In genomic region chr20:3794701-3795420, GRCh38 we compare ENCODE assay signal across 8 cellular contexts. TPM values are rescaled to one million over a fixed set of nuclear protein-coding genes. Genes with fewer than 3 reads are reported as not detected.
DNase-seq lines count a peak whose midpoint lies in the region; ATAC-seq and TF ChIP-seq lines count a peak whose summit lies in the region.

No MANE protein-coding gene starts in this region.

- peak overlapping the region in 6 of 7 donors; percentile 73 to 97 (median 92) for H3K27ac Mint-ChIP-seq in CD14-positive monocyte
- no peak overlapping the region for H3K27ac Mint-ChIP-seq in endothelial cell (ENCODE audit: unreplicated experiment)

- H3K36me3 ChIP-seq in OCI-LY7 (ENCODE audit: insufficient read depth, low read length) = peaks cover 19% of the 10 kb centered on the region; the same call in 1 of the 2 replicates
- no peaks in the 10 kb centered on the region for H3K36me3 ChIP-seq in parathyroid adenoma (ENCODE audit: control insufficient read depth, insufficient read depth, low read length)

- BruUV-seq in OCI-LY7 (replicated peaks; lab: Mats Ljungman, UMichigan) = no TSS peak

- no peak overlapping the region for H3K9ac ChIP-seq in parathyroid adenoma

- in situ Hi-C loops in GM13976 (cut with MboI; ENCODE audit: low sequenced_read_pairs, unreplicated experiment) = no loop called here

- CTCF ChIA-PET in OCI-LY7 (lab: Charles Lee; ENCODE audit: unreplicated experiment) = interaction anchor here (2.2 kb wide), 1 partner anchor 24 kb away, joined by 9 read pairs; no protein-coding TSS in a partner anchor

- H3K4me1 ChIP-seq in OCI-LY7 (ENCODE audit: insufficient read depth, low read length, poor library complexity, severe bottlenecking) (peaks cover 36% of the 10 kb centered on the region), parathyroid adenoma (peaks cover 3% of the 10 kb centered on the region)

- H3K27me3 Mint-ChIP-seq in CD14-positive monocyte (ENCODE audit: low read depth in 3 of 3) = peaks cover 0 to 5% (median 0%) of the 10 kb centered on the region in 3 donors
- peaks cover 12% of the 10 kb centered on the region for H3K27me3 Mint-ChIP-seq in endothelial cell (ENCODE audit: unreplicated experiment)

- TF ChIP-seq CTCF in CD14-positive monocyte (IDR thresholded peaks at IDR 0.05) (no peak), OCI-LY7 (conservative IDR thresholded peaks at IDR 0.05; ENCODE audit: low read length) (no peak), endothelial cell (IDR thresholded peaks at IDR 0.05; ENCODE audit: unreplicated experiment) (no peak), parathyroid adenoma (IDR thresholded peaks at IDR 0.05) (no peak), GM13976 (IDR thresholded peaks at IDR 0.05; ENCODE audit: borderline replicate concordance, control extremely low read depth, extremely low read depth, insufficient read depth, missing control alignments) (no peak)

- H3K79me2 ChIP-seq in OCI-LY7 (ENCODE audit: insufficient read depth, low read depth, low read length) (peaks cover 25% of the 10 kb centered on the region), parathyroid adenoma (no peaks in the 10 kb centered on the region)

- no peaks in the 10 kb centered on the region for H3K27me3 ChIP-seq in parathyroid adenoma (ENCODE audit: control insufficient read depth, insufficient read depth, low read length)

- H3K9me3 ChIP-seq in OCI-LY7 (ENCODE audit: low read length) (no peaks in the 10 kb centered on the region), parathyroid adenoma (ENCODE audit: control insufficient read depth, low read length) (no peaks in the 10 kb centered on the region)

- no peaks in the 10 kb centered on the region; the same call in 1 of the 2 replicates for H4K20me1 ChIP-seq in OCI-LY7 (ENCODE audit: insufficient read depth, low read length)

- H3K4me3 Mint-ChIP-seq in CD14-positive monocyte = peak overlapping the region; percentile 81 to 89
- H3K4me3 Mint-ChIP-seq in endothelial cell (ENCODE audit: unreplicated experiment) = peak overlapping the region; percentile 87

- peak overlapping the region; percentile 80 for H3K27ac ChIP-seq in OCI-LY7 (ENCODE audit: low read depth, low read length, poor library complexity, severe bottlenecking)
- peak overlapping the region; percentile 88 for H3K27ac ChIP-seq in parathyroid adenoma

- H3K9me3 Mint-ChIP-seq in CD14-positive monocyte = no peaks in the 10 kb centered on the region
- H3K9me3 Mint-ChIP-seq in endothelial cell (ENCODE audit: unreplicated experiment) = no peaks in the 10 kb centered on the region

- H3K4me3 ChIP-seq in OCI-LY7 (ENCODE audit: low read depth, low read length, poor library complexity, severe bottlenecking) (peak overlapping the region; percentile 91), parathyroid adenoma (ENCODE audit: low read depth, low read length) (peak overlapping the region; percentile 78)

- peaks cover 36% of the 10 kb centered on the region for H3K4me1 Mint-ChIP-seq in CD14-positive monocyte
- H3K4me1 Mint-ChIP-seq in endothelial cell (ENCODE audit: unreplicated experiment) = peaks cover 13% of the 10 kb centered on the region

- intact Hi-C loops in CD14-positive monocyte (cut with micrococcal nuclease) = no loop called here
- intact Hi-C loops in OCI-LY7 (cut with micrococcal nuclease; ENCODE audit: unreplicated experiment) = no loop called here

- no peak for ATAC-seq in HG03469 (IDR thresholded peaks at IDR 0.05; ENCODE audit: unreplicated experiment)

- no peaks in the 10 kb centered on the region for H3K9me2 ChIP-seq in OCI-LY7 (ENCODE audit: insufficient read depth, low read length)

- H2AFZ ChIP-seq in OCI-LY7 (ENCODE audit: low read length) (peak overlapping the region; percentile 59; the same call in 1 of the 2 replicates), parathyroid adenoma (peak overlapping the region; percentile 97)

- H3K36me3 Mint-ChIP-seq in CD14-positive monocyte (peaks cover 3 to 10% of the 10 kb centered on the region in 2 donors), endothelial cell (ENCODE audit: low read depth, unreplicated experiment) (no peaks in the 10 kb centered on the region)

- DNase-seq in CD14-positive monocyte (ENCODE audit: low spot score) = no peak
- no peak for DNase-seq in OCI-LY7 (ENCODE audit: low spot score)
- DNase-seq in endothelial cell (ENCODE audit: low spot score) = no peak
- no peak for DNase-seq in GM13976 (ENCODE audit: low spot score)
- no peak for DNase-seq in medulla oblongata (ENCODE audit: extremely low spot score)
- no peak for DNase-seq in NCI-H82 treated with DMSO at 0.1 percent for 48 hours (lab: John Stamatoyannopoulos, UW; ENCODE audit: unreplicated experiment)

- H3K4me2 ChIP-seq in OCI-LY7 (ENCODE audit: low read length) (peak overlapping the region; percentile 89), parathyroid adenoma (ENCODE audit: low read length) (no peak overlapping the region)

- POLR2A ChIA-PET in OCI-LY7 (lab: Charles Lee) = interaction anchor here (0.8 to 1.8 kb wide), 2 partner anchors 23 to 1324 kb away, joined by 5 to 7 read pairs; partner anchors contain the start of gene SNRPB

RNA-seq across cellular contexts. Expression of gene CDC25B, which starts 1.2 kb away (rescaled TPM):
- 1 to 10 TPM; 3.6 to 4.0 TPM for polyA plus RNA-seq in CD14-positive monocyte
- total RNA-seq in OCI-LY7 (2014; rRNA removed; shearing (Covaris generic)) = 86.1 and 89.2 TPM in 2 replicates
- total RNA-seq in OCI-LY7 (2022) (119 and 147 TPM in 2 replicates), endothelial cell (ENCODE audit: unreplicated experiment) (10.4 TPM)

RNA-seq across cellular contexts. Expression of gene CENPB, which starts 8.3 kb away (rescaled TPM):
- 1 to 10 TPM; 1.1 to 1.4 TPM for polyA plus RNA-seq in CD14-positive monocyte
- total RNA-seq in OCI-LY7 (2014; rRNA removed; shearing (Covaris generic)) = 32.5 and 39.1 TPM in 2 replicates
- total RNA-seq in OCI-LY7 (2022) (31.2 and 34.8 TPM in 2 replicates), endothelial cell (ENCODE audit: unreplicated experiment) (57.9 TPM)

RNA-seq across cellular contexts. Expression of gene SPEF1, which starts 13.6 kb away (rescaled TPM):
- not detected for polyA plus RNA-seq in CD14-positive monocyte
- 0.09 and 0.10 TPM in 2 replicates for total RNA-seq in OCI-LY7 (2014; rRNA removed; shearing (Covaris generic))
- total RNA-seq in OCI-LY7 (2022) (0.27 TPM in 1 of 2 replicates, not detected in the other), endothelial cell (ENCODE audit: unreplicated experiment) (0.23 TPM)

RNA-seq across cellular contexts. Expression of gene AP5S1, which starts 25.5 kb away (rescaled TPM):
- 10 to 100 TPM in 1 of 2 donors, 1 to 10 TPM in 1; 8.6 to 10.8 TPM for polyA plus RNA-seq in CD14-positive monocyte
- total RNA-seq in OCI-LY7 (2014; rRNA removed; shearing (Covaris generic)) = 6.2 and 9.8 TPM in 2 replicates
- 9.9 and 12.1 TPM in 2 replicates for total RNA-seq in OCI-LY7 (2022)
- total RNA-seq in endothelial cell (ENCODE audit: unreplicated experiment) = 9.9 TPM

RNA-seq across cellular contexts. Expression of gene ADISSP, which starts 27.3 kb away (rescaled TPM):
- polyA plus RNA-seq in CD14-positive monocyte = 10 to 100 TPM; 59.6 to 68.5 TPM
- total RNA-seq in OCI-LY7 (2014; rRNA removed; shearing (Covaris generic)) = 62.1 and 66.7 TPM in 2 replicates
- total RNA-seq in OCI-LY7 (2022) (58.7 and 64.4 TPM in 2 replicates), endothelial cell (ENCODE audit: unreplicated experiment) (18.0 TPM)
